Comparison of ENCODE assay signal across 25 cellular contexts in genomic region chr18:52130621-52131020, GRCh38.
"Had no signal": no experiment of that assay in that cellular context is flagged by ENCODE, and none has a peak within 500 bp of the region (broad histone marks: within the 10 kb centered on the region; RNA-seq: fewer than 3 reads in every experiment).

No MANE protein-coding gene starts in this region.

- H3K27me3 Mint-ChIP-seq: activated naive CD4-positive, alpha-beta T cell treated with anti-CD3 and anti-CD28 coated beads, Interleukin-2, amount 10 ng/mL, durations not matched to agents 7 days and 5 days; activated naive CD8-positive, alpha-beta T cell treated with anti-CD3 and anti-CD28 coated beads, Interleukin-2, amount 50 U/mL, for 24 hours; stimulated activated naive CD8-positive, alpha-beta T cell treated with anti-CD3 and anti-CD28 coated beads, Interleukin-15, Interleukin-2, amounts not matched to agents 100 ng/mL and 50 ng/mL, for 24 hours had no signal

- DNase-seq: activated CD4-positive, CD25-positive, alpha-beta regulatory T cell treated with anti-CD3 and anti-CD28 coated beads, Interleukin-2, amount 50 U/mL, for 72 hours; activated CD8-positive, alpha-beta memory T cell treated with anti-CD3 and anti-CD28 coated beads for 24 hours; activated CD8-positive, alpha-beta memory T cell treated with anti-CD3 and anti-CD28 coated beads, Interleukin-2, amount 50 U/mL, for 48 hours; activated effector memory CD4-positive, alpha-beta T cell treated with Interleukin-2 at 50 U/mL for 16 hours; activated naive CD4-positive, alpha-beta T cell treated with anti-CD3 and anti-CD28 coated beads, Interleukin-2, amount 10 ng/mL, durations not matched to agents 7 days and 5 days; activated naive CD8-positive, alpha-beta T cell treated with anti-CD3 and anti-CD28 coated beads, Interleukin-2, amount 50 U/mL, for 24 hours; activated T-cell treated with anti-CD3 and anti-CD28 coated beads, Interleukin-2, amount 50 U/mL, for 48 hours; anterior cingulate cortex; brain microvascular endothelial cell; cortex of kidney; effector CD4-positive, alpha-beta T cell; foreskin fibroblast; glutamatergic neuron; hypothalamus; kidney; left lung; right cardiac atrium; stimulated activated CD4-positive, alpha-beta T cell treated with anti-CD3 and anti-CD28 coated beads, Interleukin-15, amount 100 ng/mL, for 24 hours; stimulated activated CD4-positive, alpha-beta T cell treated with anti-CD3 and anti-CD28 coated beads, Interleukin-2, amount 100 ng/mL, for 48 hours; T-helper 2 cell; uterus had no signal

- H3K4me1 ChIP-seq: left lung, tibial nerve, uterus had no signal

- ATAC-seq: activated naive CD8-positive, alpha-beta T cell treated with anti-CD3 and anti-CD28 coated beads, Interleukin-2, amount 50 U/mL, for 24 hours; left lung; right cardiac atrium had no signal

- H3K4me3 Mint-ChIP-seq: activated naive CD4-positive, alpha-beta T cell treated with anti-CD3 and anti-CD28 coated beads, Interleukin-2, amount 10 ng/mL, durations not matched to agents 7 days and 5 days; activated naive CD8-positive, alpha-beta T cell treated with anti-CD3 and anti-CD28 coated beads, Interleukin-2, amount 50 U/mL, for 24 hours; stimulated activated naive CD8-positive, alpha-beta T cell treated with anti-CD3 and anti-CD28 coated beads, Interleukin-15, Interleukin-2, amounts not matched to agents 100 ng/mL and 50 ng/mL, for 24 hours had no signal

- H3K27ac Mint-ChIP-seq: activated naive CD4-positive, alpha-beta T cell treated with anti-CD3 and anti-CD28 coated beads, Interleukin-2, amount 10 ng/mL, durations not matched to agents 7 days and 5 days; activated naive CD8-positive, alpha-beta T cell treated with anti-CD3 and anti-CD28 coated beads, Interleukin-2, amount 50 U/mL, for 24 hours; stimulated activated naive CD8-positive, alpha-beta T cell treated with anti-CD3 and anti-CD28 coated beads, Interleukin-15, Interleukin-2, amounts not matched to agents 100 ng/mL and 50 ng/mL, for 24 hours had no signal

- H3K27ac ChIP-seq: brain microvascular endothelial cell, left lung, skin epidermis, tibial nerve, uterus, VCaP had no signal

- H3K36me3 ChIP-seq: brain microvascular endothelial cell, left lung, tibial nerve, uterus had no signal

- H3K27me3 ChIP-seq: brain microvascular endothelial cell, left lung, tibial nerve, uterus had no signal

- H3K4me1 Mint-ChIP-seq: activated naive CD4-positive, alpha-beta T cell treated with anti-CD3 and anti-CD28 coated beads, Interleukin-2, amount 10 ng/mL, durations not matched to agents 7 days and 5 days; activated naive CD8-positive, alpha-beta T cell treated with anti-CD3 and anti-CD28 coated beads, Interleukin-2, amount 50 U/mL, for 24 hours had no signal

- H3K4me3 ChIP-seq: left lung, skin epidermis, tibial nerve, uterus had no signal

- H3K9me3 ChIP-seq: left lung, uterus had no signal

- H3K36me3 Mint-ChIP-seq: activated naive CD4-positive, alpha-beta T cell treated with anti-CD3 and anti-CD28 coated beads, Interleukin-2, amount 10 ng/mL, durations not matched to agents 7 days and 5 days had no signal
